In genomic region chr14:45096218-45096617, GRCh38 we compare ENCODE assay signal across 31 cellular contexts.
"Had no signal": no experiment of that assay in that cellular context is flagged by ENCODE, and none has a peak within 500 bp of the region (broad histone marks: within the 10 kb centered on the region; RNA-seq: fewer than 3 reads in every experiment).

No MANE protein-coding gene starts in this region.

- H3K27ac ChIP-seq: KMS-11, RWPE1, WERI-Rb-1 had no signal

- ATAC-seq: activated CD8-positive, alpha-beta T cell treated with anti-CD3 and anti-CD28 coated beads, Interleukin-2, amount 10 ng/mL, durations not matched to agents 7 days and 5 days; Right ventricle myocardium inferior had no signal

- H3K27ac Mint-ChIP-seq: activated CD8-positive, alpha-beta T cell treated with anti-CD3 and anti-CD28 coated beads, Interleukin-2, amount 10 ng/mL, durations not matched to agents 7 days and 5 days; activated naive CD4-positive, alpha-beta T cell treated with anti-CD3 and anti-CD28 coated beads, Interleukin-2, amount 50 U/mL, for 24 hours; activated T-cell treated with anti-CD3 and anti-CD28 coated beads, Interleukin-2, amount 50 U/mL, for 24 hours; activated T-helper 2 cell treated with anti-CD3 and anti-CD28 coated beads, Interferon-gamma antibody, Interleukin-2, Interleukin-4, amounts not matched to agents 10 μg/mL and 5 μg/mL and 100 μg/mL, durations not matched to agents 14 hours and 24 hours and 36 hours had no signal

- H3K4me3 Mint-ChIP-seq: activated CD8-positive, alpha-beta T cell treated with anti-CD3 and anti-CD28 coated beads, Interleukin-2, amount 10 ng/mL, durations not matched to agents 7 days and 5 days; activated naive CD4-positive, alpha-beta T cell treated with anti-CD3 and anti-CD28 coated beads, Interleukin-2, amount 50 U/mL, for 24 hours; activated T-cell treated with anti-CD3 and anti-CD28 coated beads, Interleukin-2, amount 50 U/mL, for 24 hours; brain had no signal

- H3K9me3 Mint-ChIP-seq: activated naive CD4-positive, alpha-beta T cell treated with anti-CD3 and anti-CD28 coated beads, Interleukin-2, amount 50 U/mL, for 24 hours; activated T-cell treated with anti-CD3 and anti-CD28 coated beads, Interleukin-2, amount 50 U/mL, for 24 hours; activated T-helper 2 cell treated with anti-CD3 and anti-CD28 coated beads, Interferon-gamma antibody, Interleukin-2, Interleukin-4, amounts not matched to agents 10 μg/mL and 5 μg/mL and 100 μg/mL, durations not matched to agents 14 hours and 24 hours and 36 hours had no signal

- DNase-seq: activated CD4-positive, alpha-beta T cell treated with anti-CD3 and anti-CD28 coated beads for 1 hour; activated CD4-positive, alpha-beta T cell treated with anti-CD3 and anti-CD28 coated beads for 48 hours; activated CD4-positive, alpha-beta T cell treated with anti-CD3 and anti-CD28 coated beads, Interleukin-2, amount 50 U/mL, for 48 hours; activated CD4-positive, CD25-positive, alpha-beta regulatory T cell; activated CD8-positive, alpha-beta T cell treated with anti-CD3 and anti-CD28 coated beads, Interleukin-2, amount 10 ng/mL, durations not matched to agents 7 days and 5 days; activated gamma-delta T cell; activated naive CD4-positive, alpha-beta T cell treated with Interleukin-2 at 50 U/mL for 16 hours; activated T-cell treated with anti-CD3 and anti-CD28 coated beads, Interleukin-2, amount 50 U/mL, for 24 hours; anterior cingulate cortex; caudate nucleus; NCI-H1105; NCI-H1436; NCI-H1694; NCI-H1930; NCI-H2081 treated with DMSO at 0.1 percent for 48 hours; NCI-H226; NCI-H446 treated with DMSO at 0.1 percent for 48 hours; NCI-H524; NCI-H69; SIG-M5; SW 1271; T-helper 1 cell; T-helper 2 cell; T-helper 9 cell; WERI-Rb-1 had no signal

- H3K4me2 ChIP-seq: KMS-11 had no signal

- H3K27me3 Mint-ChIP-seq: activated naive CD4-positive, alpha-beta T cell treated with anti-CD3 and anti-CD28 coated beads, Interleukin-2, amount 50 U/mL, for 24 hours; activated T-cell treated with anti-CD3 and anti-CD28 coated beads, Interleukin-2, amount 50 U/mL, for 24 hours; brain had no signal

- H3K9ac ChIP-seq: KMS-11 had no signal
